Comparison of ENCODE assay signal across 12 cellular contexts in the genomic region with DNA sequence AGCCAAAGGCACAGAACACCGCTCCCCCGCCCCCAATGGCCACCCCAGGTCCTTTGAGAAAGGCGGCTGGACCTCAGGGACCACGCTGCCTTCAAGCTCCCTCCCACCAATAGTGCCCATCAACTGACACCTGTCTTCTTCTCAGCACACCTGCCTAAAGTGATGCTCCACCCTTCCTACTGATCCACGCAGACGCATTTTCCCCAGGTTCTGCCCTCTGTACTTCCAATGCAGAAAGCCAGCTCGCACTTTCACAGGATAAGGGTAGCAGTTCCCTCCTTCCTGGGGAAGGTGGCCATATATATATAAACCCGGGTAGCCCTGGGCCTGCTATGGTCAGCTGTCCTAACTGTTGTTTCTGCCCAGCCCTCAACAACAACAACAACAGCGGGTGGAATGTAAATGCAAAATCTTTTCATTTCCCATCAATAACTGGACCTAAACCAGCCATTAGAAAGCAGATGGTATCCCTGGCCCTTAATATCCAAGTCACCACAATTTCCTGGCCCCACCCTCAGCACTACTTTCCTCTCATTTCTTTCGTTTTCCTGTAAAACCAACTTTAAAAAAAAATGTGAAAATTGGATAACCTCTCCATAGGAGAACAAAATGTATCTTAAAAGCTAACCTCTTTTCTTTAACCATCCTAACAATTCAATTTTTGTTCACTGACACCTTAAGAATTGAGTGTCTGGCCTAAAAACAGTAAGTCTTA. TPM values are rescaled to one million over a fixed set of nuclear protein-coding genes. Genes with fewer than 3 reads are reported as not detected.
DNase-seq lines count a peak whose midpoint lies in the region; ATAC-seq, FAIRE-seq and TF ChIP-seq lines count a peak whose summit lies in the region.
"Had no signal": no experiment of that assay in that cellular context is flagged by ENCODE, and none has a peak within 500 bp of the region (broad histone marks: within the 10 kb centered on the region; RNA-seq: fewer than 3 reads in every experiment).

No MANE protein-coding gene starts in this region.

- H3K9me2 ChIP-seq in PC-3 (replicated peaks; ENCODE audit: low read length) = no peaks in the 10 kb centered on the region

- peak overlapping the region; percentile 89 for H3K4me2 ChIP-seq in PC-3 (ENCODE audit: low read length)

- BruUV-seq in PC-3 (replicated peaks; lab: Mats Ljungman, UMichigan) = TSS peak; percentile 42

- ATAC-seq in PC-3 (no peak), HG02759 (IDR thresholded peaks at IDR 0.05; ENCODE audit: unreplicated experiment) (no peak)
- ATAC-seq: GM12878 had no signal

- peak overlapping the region; percentile 74; the same call in 1 of the 2 replicates for H3K4me3 ChIP-seq in HEK293 (ENCODE audit: low read depth, low read length)
- H3K4me3 ChIP-seq in PC-3 (ENCODE audit: low read length) = peak overlapping the region; percentile 95
- H3K4me3 ChIP-seq in rectal smooth muscle tissue (ENCODE audit: low read length) = peak overlapping the region; percentile 89

- TF ChIP-seq CTCF in HEK293 (tag by site-specific recombination; IDR thresholded peaks at IDR 0.05) = no peak
- no peak for TF ChIP-seq CTCF in PC-3 (conservative IDR thresholded peaks at IDR 0.05; ENCODE audit: low read depth, low read length)
- TF ChIP-seq CTCF in D721Med (IDR thresholded peaks at IDR 0.05; ENCODE audit: insufficient read depth, missing control alignments) = no peak

- FAIRE-seq in D721Med (lab: Jason Lieb, UNC) = no peak
- FAIRE-seq: GM12878 had no signal

- no peak overlapping the region for H2AFZ ChIP-seq in PC-3 (ENCODE audit: low read length)

- no peak overlapping the region for H3K27ac ChIP-seq in HEK293 (ENCODE audit: extremely low read depth, low read depth, low read length)
- no peak overlapping the region for H3K27ac ChIP-seq in PC-3 (ENCODE audit: low read length)
- no peak overlapping the region for H3K27ac ChIP-seq in rectal smooth muscle tissue (ENCODE audit: low read depth, low read length)
- H3K27ac ChIP-seq: esophagus squamous epithelium, neutrophil had no signal

- POLR2A ChIA-PET in HEK293 (lab: Yijun Ruan, JAX) (interaction anchor here (2.8 to 4.2 kb wide), 2 partner anchors 30 to 79 kb away, joined by 10 to 33 read pairs; no protein-coding TSS in a partner anchor), PC-3 (lab: Charles Lee; ENCODE audit: unreplicated experiment) (interaction anchor here (0.6 kb wide), 1 partner anchor 56 kb away, joined by 5 read pairs; no protein-coding TSS in a partner anchor)

- H3K9me3 ChIP-seq in HEK293 (ENCODE audit: control insufficient read depth, insufficient read depth, low read depth, low read length) = no peaks in the 10 kb centered on the region
- H3K9me3 ChIP-seq in PC-3 (ENCODE audit: low read length) = no peaks in the 10 kb centered on the region
- H3K9me3 ChIP-seq: esophagus squamous epithelium, neutrophil had no signal

- CTCF ChIA-PET in HEK293 (lab: Yijun Ruan, JAX) (interaction anchor here (0.6 to 1.4 kb wide), 6 partner anchors 18 to 1197 kb away, joined by 3 to 8 read pairs (median 4); no protein-coding TSS in a partner anchor), PC-3 (lab: Charles Lee) (no interaction called here)

- H3K27me3 ChIP-seq in PC-3 (ENCODE audit: low read length) (no peaks in the 10 kb centered on the region), rectal smooth muscle tissue (ENCODE audit: control insufficient read depth, insufficient read depth, low read length) (no peaks in the 10 kb centered on the region)

- no peaks in the 10 kb centered on the region for H3F3A ChIP-seq in PC-3 (ENCODE audit: low read length, unreplicated experiment)

- intact Hi-C loops in PC-3 (cut with micrococcal nuclease) = loop anchor here (5.0 to 10.0 kb wide), 2 partner anchors 50 to 257 kb away; a partner anchor contains a TSS

- TF ChIP-seq POLR2A in erythroblast (IDR thresholded peaks at IDR 0.05; ENCODE audit: low read length) = no peak

- H3K4me1 ChIP-seq in HEK293 (ENCODE audit: control insufficient read depth, insufficient read depth, low read length) = peaks cover 11% of the 10 kb centered on the region
- H3K4me1 ChIP-seq in PC-3 (ENCODE audit: insufficient read depth, low read length) = peaks cover 29% of the 10 kb centered on the region
- H3K4me1 ChIP-seq in rectal smooth muscle tissue (ENCODE audit: control insufficient read depth, insufficient read depth, low read length) = peaks cover 2% of the 10 kb centered on the region

- H4K20me1 ChIP-seq in PC-3 (ENCODE audit: low read length) = no peaks in the 10 kb centered on the region

- peak; percentile 24 for DNase-seq in PC-3
- peak; percentile 28 to 33 for DNase-seq in erythroblast (lab: John Stamatoyannopoulos, UW)
- no peak for DNase-seq in NCI-H524 treated with DMSO at 0.1 percent for 48 hours (lab: John Stamatoyannopoulos, UW)
- no peak for DNase-seq in D721Med (ENCODE audit: insufficient read length, low spot score)
- DNase-seq: activated CD8-positive, alpha-beta memory T cell treated with anti-CD3 and anti-CD28 coated beads, Interleukin-2, amount 50 U/mL, for 48 hours; esophagus squamous epithelium; SIG-M5 had no signal

- peaks cover 51% of the 10 kb centered on the region for H3K79me2 ChIP-seq in PC-3 (ENCODE audit: low read length)

- peak overlapping the region; percentile 86; the same call in 1 of the 2 replicates for H3K9ac ChIP-seq in PC-3 (ENCODE audit: low read length)
- no peak overlapping the region for H3K9ac ChIP-seq in rectal smooth muscle tissue (ENCODE audit: low read length)

- H3K36me3 ChIP-seq in HEK293 (ENCODE audit: control insufficient read depth in 2 of 2, insufficient read depth in 1 of 2, low read length in 2 of 2) (no peaks in the 10 kb centered on the region; a peak in 1 of 3 replicates), PC-3 (ENCODE audit: low read depth, low read length) (no peaks in the 10 kb centered on the region), rectal smooth muscle tissue (ENCODE audit: control insufficient read depth, insufficient read depth, low read length) (no peaks in the 10 kb centered on the region)
- H3K36me3 ChIP-seq: esophagus squamous epithelium, neutrophil had no signal

TF ChIP-seq in HEK293, 187 proteins besides CTCF, POLR2A, EP300 and RAD21:
- TF ChIP-seq ZNF600 (tag by site-specific recombination; IDR thresholded peaks at IDR 0.05) (peak; percentile 87), ZNF366 (tag by site-specific recombination; conservative IDR thresholded peaks at IDR 0.05) (peak; percentile 49), ZNF335 (tag by site-specific recombination; conservative IDR thresholded peaks at IDR 0.05) (peak; percentile 34), ZBTB20 (tag by site-specific recombination; IDR thresholded peaks at IDR 0.05) (peak; percentile 62; the same call in 1 of the 2 replicates), PRDM1 (tag by site-specific recombination; IDR thresholded peaks at IDR 0.05) (peak; percentile 75), ZBTB48 (tag by site-specific recombination; IDR thresholded peaks at IDR 0.05) (peak; percentile 56; the same call in 1 of the 2 replicates)
- TF ChIP-seq, protein P1, sequence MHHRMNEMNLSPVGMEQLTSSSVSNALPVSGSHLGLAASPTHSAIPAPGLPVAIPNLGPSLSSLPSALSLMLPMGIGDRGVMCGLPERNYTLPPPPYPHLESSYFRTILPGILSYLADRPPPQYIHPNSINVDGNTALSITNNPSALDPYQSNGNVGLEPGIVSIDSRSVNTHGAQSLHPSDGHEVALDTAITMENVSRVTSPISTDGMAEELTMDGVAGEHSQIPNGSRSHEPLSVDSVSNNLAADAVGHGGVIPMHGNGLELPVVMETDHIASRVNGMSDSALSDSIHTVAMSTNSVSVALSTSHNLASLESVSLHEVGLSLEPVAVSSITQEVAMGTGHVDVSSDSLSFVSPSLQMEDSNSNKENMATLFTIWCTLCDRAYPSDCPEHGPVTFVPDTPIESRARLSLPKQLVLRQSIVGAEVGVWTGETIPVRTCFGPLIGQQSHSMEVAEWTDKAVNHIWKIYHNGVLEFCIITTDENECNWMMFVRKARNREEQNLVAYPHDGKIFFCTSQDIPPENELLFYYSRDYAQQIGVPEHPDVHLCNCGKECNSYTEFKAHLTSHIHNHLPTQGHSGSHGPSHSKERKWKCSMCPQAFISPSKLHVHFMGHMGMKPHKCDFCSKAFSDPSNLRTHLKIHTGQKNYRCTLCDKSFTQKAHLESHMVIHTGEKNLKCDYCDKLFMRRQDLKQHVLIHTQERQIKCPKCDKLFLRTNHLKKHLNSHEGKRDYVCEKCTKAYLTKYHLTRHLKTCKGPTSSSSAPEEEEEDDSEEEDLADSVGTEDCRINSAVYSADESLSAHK (tag by site-specific recombination; IDR thresholded peaks at IDR 0.05) = no peak
- TF ChIP-seq, protein P2, sequence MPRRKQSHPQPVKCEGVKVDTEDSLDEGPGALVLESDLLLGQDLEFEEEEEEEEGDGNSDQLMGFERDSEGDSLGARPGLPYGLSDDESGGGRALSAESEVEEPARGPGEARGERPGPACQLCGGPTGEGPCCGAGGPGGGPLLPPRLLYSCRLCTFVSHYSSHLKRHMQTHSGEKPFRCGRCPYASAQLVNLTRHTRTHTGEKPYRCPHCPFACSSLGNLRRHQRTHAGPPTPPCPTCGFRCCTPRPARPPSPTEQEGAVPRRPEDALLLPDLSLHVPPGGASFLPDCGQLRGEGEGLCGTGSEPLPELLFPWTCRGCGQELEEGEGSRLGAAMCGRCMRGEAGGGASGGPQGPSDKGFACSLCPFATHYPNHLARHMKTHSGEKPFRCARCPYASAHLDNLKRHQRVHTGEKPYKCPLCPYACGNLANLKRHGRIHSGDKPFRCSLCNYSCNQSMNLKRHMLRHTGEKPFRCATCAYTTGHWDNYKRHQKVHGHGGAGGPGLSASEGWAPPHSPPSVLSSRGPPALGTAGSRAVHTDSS (tag by site-specific recombination; IDR thresholded peaks at IDR 0.05) = no peak

RNA-seq across cellular contexts. Expression of a gene that starts 1.7 kb away (rescaled TPM):
- total RNA-seq in PC-3 (2014; rRNA removed) = 55.8 and 56.2 TPM in 2 replicates

Comparison
In these comparisons a context has a peak if more than half of its experiments do, and no peak if none do; other contexts are left out.
1. DNase-seq: peak in PC-3 (single experiment) and erythroblast (2 of 2); none in NCI-H524 treated with DMSO at 0.1 percent for 48 hours (single experiment) and D721Med (single experiment).
2. Peak in every context shown above with its lines, with median percentiles within 50 percentile points of each other: H3K4me3 ChIP-seq.